In genomic region chr17:14209215-14209614, GRCh38 we compare ENCODE assay signal across 1 cellular context.
TF ChIP-seq lines count a peak whose summit lies in the region.

No MANE protein-coding gene starts in this region.

TF ChIP-seq in liver, 16 proteins besides CTCF, POLR2A, EP300 and RAD21 (continued from another document):
- TF ChIP-seq REST (IDR thresholded peaks at IDR 0.05) (peak; percentile 72), FOXA1 (IDR thresholded peaks at IDR 0.05) (no peak), RXRA (IDR thresholded peaks at IDR 0.05) (peak in 1 of 2 donors; percentile 76), YY1 (IDR thresholded peaks at IDR 0.05) (peak; percentile 78)
